In genomic region chr2:238726670-238727584, GRCh38 we compare ENCODE assay signal across 28 cellular contexts.
DNase-seq lines count a peak whose midpoint lies in the region; ATAC-seq and TF ChIP-seq lines count a peak whose summit lies in the region.
"Had no signal": no experiment of that assay in that cellular context is flagged by ENCODE, and none has a peak within 500 bp of the region (broad histone marks: within the 10 kb centered on the region; RNA-seq: fewer than 3 reads in every experiment).

No MANE protein-coding gene starts in this region.

- H3K27me3 ChIP-seq in left ventricle myocardium inferior (ENCODE audit: low read depth) (no peaks in the 10 kb centered on the region), right cardiac atrium (ENCODE audit: control insufficient read depth, insufficient read depth) (no peaks in the 10 kb centered on the region), gastroesophageal sphincter (no peaks in the 10 kb centered on the region), rectal smooth muscle tissue (ENCODE audit: control insufficient read depth, insufficient read depth, low read length) (no peaks in the 10 kb centered on the region)
- H3K27me3 ChIP-seq: heart right ventricle, neural progenitor cell had no signal

- TF ChIP-seq CTCF in left ventricle myocardium inferior (IDR thresholded peaks at IDR 0.05; ENCODE audit: borderline replicate concordance): no peak
- TF ChIP-seq CTCF in gastroesophageal sphincter (IDR thresholded peaks at IDR 0.05): no peak

- TF ChIP-seq POLR2A in gastroesophageal sphincter (IDR thresholded peaks at IDR 0.05) (no peak), erythroblast (IDR thresholded peaks at IDR 0.05; ENCODE audit: low read length) (no peak)

- intact Hi-C loops in left ventricle myocardium inferior (cut with micrococcal nuclease) (no loop called here), right cardiac atrium (cut with DNase I) (no loop called here)

- H3K9me3 ChIP-seq in left ventricle myocardium inferior (replicated peaks): peaks cover 9% of the 10 kb centered on the region
- no peaks in the 10 kb centered on the region for H3K9me3 ChIP-seq in right cardiac atrium (ENCODE audit: control insufficient read depth, low read length)
- H3K9me3 ChIP-seq in gastroesophageal sphincter: no peaks in the 10 kb centered on the region

- H3K36me3 ChIP-seq in left ventricle myocardium inferior (no peaks in the 10 kb centered on the region), gastroesophageal sphincter (no peaks in the 10 kb centered on the region), rectal smooth muscle tissue (ENCODE audit: control insufficient read depth, insufficient read depth, low read length) (no peaks in the 10 kb centered on the region)
- H3K36me3 ChIP-seq: heart right ventricle, neural progenitor cell had no signal

- TF ChIP-seq EP300 in gastroesophageal sphincter (IDR thresholded peaks at IDR 0.05): no peak

- ATAC-seq in right cardiac atrium (no peak), gastroesophageal sphincter (no peak), HG02610 (IDR thresholded peaks at IDR 0.05; ENCODE audit: unreplicated experiment) (no peak)
- ATAC-seq: activated T-cell treated with anti-CD3 and anti-CD28 coated beads, Interleukin-2, amount 50 U/mL, for 4 hours; effector memory CD8-positive, alpha-beta T cell; T-cell had no signal

- peak overlapping the region; percentile 80 for H3K27ac ChIP-seq in left ventricle myocardium inferior (replicated peaks)
- no peak overlapping the region for H3K27ac ChIP-seq in right cardiac atrium (ENCODE audit: low read length)
- peak overlapping the region; percentile 86 to 99 (median 94) for H3K27ac ChIP-seq in gastroesophageal sphincter
- H3K27ac ChIP-seq in rectal smooth muscle tissue (ENCODE audit: low read depth, low read length): peak overlapping the region; percentile 92
- H3K27ac ChIP-seq: HL-60, neural progenitor cell, parathyroid adenoma had no signal

- WGBS in right cardiac atrium: 82% methylated on average over 17 of the region's 17 CpGs
- 56 to 73% methylated on average over 12 to 14 of the region's 17 CpGs for WGBS in gastroesophageal sphincter (ENCODE audit: low coverage in 1 of 2), 2 donors

- H3K9ac ChIP-seq in rectal smooth muscle tissue (ENCODE audit: low read length): no peak overlapping the region
- H3K9ac ChIP-seq: neural progenitor cell, parathyroid adenoma had no signal

- DNase-seq in left ventricle myocardium inferior (no peak), right cardiac atrium (no peak), erythroblast (lab: John Stamatoyannopoulos, UW) (no peak), NCI-H1092 treated with DMSO at 0.1 percent for 48 hours (lab: John Stamatoyannopoulos, UW) (no peak), NCI-H2171 (lab: John Stamatoyannopoulos, UW) (no peak)
- DNase-seq: activated CD4-positive, alpha-beta T cell treated with anti-CD3 and anti-CD28 coated beads, Interleukin-2, amount 10 ng/mL, durations not matched to agents 7 days and 5 days; activated gamma-delta T cell treated with Interleukin-2 at 50 U/mL for 16 hours; activated T-cell treated with anti-CD3 and anti-CD28 coated beads, Interleukin-2, amount 50 U/mL, for 4 hours; caudate nucleus; cortex of kidney; DND-41; effector memory CD8-positive, alpha-beta T cell; foreskin melanocyte; KBM-7; kidney glomerular epithelial cell; NCI-H1930; NCI-H526; OCI-M1; stimulated activated CD4-positive, alpha-beta T cell treated with anti-CD3 and anti-CD28 coated beads, Interleukin-1b, Interleukin-23, amount 100 ng/mL, for 48 hours; stimulated activated naive CD4-positive, alpha-beta T cell treated with Interleukin-2 at 50 U/mL for 16 hours; T-cell had no signal

- peaks cover 26% of the 10 kb centered on the region for H3K4me1 ChIP-seq in left ventricle myocardium inferior
- H3K4me1 ChIP-seq in right cardiac atrium (ENCODE audit: control insufficient read depth, insufficient read depth, low read length): peaks cover 11% of the 10 kb centered on the region
- H3K4me1 ChIP-seq in gastroesophageal sphincter: peaks cover 7 to 68% (median 29%) of the 10 kb centered on the region in 3 donors
- peaks cover 54% of the 10 kb centered on the region for H3K4me1 ChIP-seq in rectal smooth muscle tissue (ENCODE audit: control insufficient read depth, insufficient read depth, low read length)
- H3K4me1 ChIP-seq: neural progenitor cell, parathyroid adenoma had no signal

- no peak overlapping the region for H3K4me3 ChIP-seq in left ventricle myocardium inferior
- no peak overlapping the region for H3K4me3 ChIP-seq in right cardiac atrium (ENCODE audit: low read length)
- H3K4me3 ChIP-seq in gastroesophageal sphincter: no peak overlapping the region
- H3K4me3 ChIP-seq in rectal smooth muscle tissue (ENCODE audit: low read length): no peak overlapping the region
- H3K4me3 ChIP-seq: heart right ventricle, neural progenitor cell had no signal
